In the genomic region with DNA sequence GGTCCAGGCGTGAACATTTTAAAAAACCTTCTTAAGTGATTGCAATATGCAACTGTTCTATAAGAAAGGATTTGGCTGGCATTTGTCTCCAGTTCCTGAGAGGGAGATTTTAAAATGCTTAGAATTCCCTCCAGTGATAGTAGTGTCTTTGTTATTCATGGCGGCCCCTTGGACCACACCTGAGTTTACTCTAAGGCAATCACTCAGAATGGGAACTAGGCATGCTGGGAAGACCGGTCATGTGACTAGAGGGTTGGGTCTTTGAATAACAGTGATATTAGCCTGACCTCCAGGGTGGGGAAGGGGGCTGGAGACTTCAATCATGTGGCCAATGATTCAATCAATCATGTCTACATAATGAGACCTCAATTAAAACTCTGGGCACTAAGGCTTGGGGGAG, we compare ENCODE assay signal across 16 cellular contexts. TPM values are rescaled to one million over a fixed set of nuclear protein-coding genes. Genes with fewer than 3 reads are reported as not detected.
A peak's percentile ranks its signal among the peaks of the same experiment; 100 is the strongest.
DNase-seq lines count a peak whose midpoint lies in the region; ATAC-seq and TF ChIP-seq lines count a peak whose summit lies in the region.
"Had no signal": no experiment of that assay in that cellular context is flagged by ENCODE, and none has a peak within 500 bp of the region (broad histone marks: within the 10 kb centered on the region; RNA-seq: fewer than 3 reads in every experiment).

No MANE protein-coding gene starts in this region.

- H4K8ac ChIP-seq in H9 (replicated peaks; ENCODE audit: insufficient read length, low read depth, low read length), result no peak overlapping the region

- no peak overlapping the region for H3K4me3 ChIP-seq in Karpas-422 (ENCODE audit: low read length)
- H3K4me3 ChIP-seq: BLaER1 treated with 17β-estradiol and CSF1 and Interleukin-3, amounts not matched to agents 10 nM and 100 nM; GM23248 had no signal

- H3K9ac ChIP-seq in H9 (ENCODE audit: extremely low read depth, insufficient read length, low read length) (no peak overlapping the region), Karpas-422 (ENCODE audit: low read length) (no peak overlapping the region)
- H3K9ac ChIP-seq: BLaER1 treated with 17β-estradiol and CSF1 and Interleukin-3, amounts not matched to agents 10 nM and 100 nM; GM23248 had no signal

- no peaks in the 10 kb centered on the region for H3K79me1 ChIP-seq in H9 (ENCODE audit: insufficient read depth, low read depth, low read length, poor library complexity, severe bottlenecking)

- WGBS in H9 (ENCODE audit: extremely low coverage, insufficient read length, low lambda C conversion rate), result no CpG with 5 or more reads among the region's 3 CpGs

- TF ChIP-seq CTCF in H9 (conservative IDR thresholded peaks at IDR 0.05), result no peak
- no peak for TF ChIP-seq CTCF in WTC11 (IDR thresholded peaks at IDR 0.05)

- peak overlapping the region; percentile 71 for H3K27ac ChIP-seq in H9 (ENCODE audit: insufficient read length, low read depth, low read length)
- H3K27ac ChIP-seq in Karpas-422 (ENCODE audit: low read length), result no peak overlapping the region
- H3K27ac ChIP-seq: BLaER1 treated with 17β-estradiol and CSF1 and Interleukin-3, amounts not matched to agents 10 nM and 100 nM; GM23248 had no signal

- H3K4me2 ChIP-seq in H9 (ENCODE audit: insufficient read depth, insufficient read length, low read length) (peak overlapping the region; percentile 7), Karpas-422 (ENCODE audit: low read depth, low read length, poor library complexity, severe bottlenecking) (no peak overlapping the region)
- H3K4me2 ChIP-seq: BLaER1 treated with 17β-estradiol and CSF1 and Interleukin-3, amounts not matched to agents 10 nM and 100 nM had no signal

- H3T11ph ChIP-seq in H9 (ENCODE audit: low read length), result no peak overlapping the region

- no peaks in the 10 kb centered on the region for H3K27me3 ChIP-seq in H9 (ENCODE audit: insufficient read depth, low read length)
- H3K27me3 ChIP-seq in Karpas-422 (ENCODE audit: low read length), result no peaks in the 10 kb centered on the region
- H3K27me3 ChIP-seq: BLaER1 treated with 17β-estradiol and CSF1 and Interleukin-3, amounts not matched to agents 10 nM and 100 nM had no signal

- peaks cover 27 to 29% of the 10 kb centered on the region in 2 experiments for H3K9me3 Mint-ChIP-seq in H9
- peaks cover 29% of the 10 kb centered on the region for H3K9me3 Mint-ChIP-seq in WTC11
- no peaks in the 10 kb centered on the region for H3K9me3 Mint-ChIP-seq in activated naive CD4-positive, alpha-beta T cell treated with anti-CD3 and anti-CD28 coated beads for 36 hours
- H3K9me3 Mint-ChIP-seq: CD8-positive, alpha-beta T cell had no signal

- no peaks in the 10 kb centered on the region for H4K20me1 ChIP-seq in H9 (ENCODE audit: control insufficient read depth, insufficient read depth, insufficient read length)
- no peaks in the 10 kb centered on the region for H4K20me1 ChIP-seq in Karpas-422 (ENCODE audit: insufficient read depth, low read depth, low read length)
- H4K20me1 ChIP-seq: BLaER1 treated with 17β-estradiol and CSF1 and Interleukin-3, amounts not matched to agents 10 nM and 100 nM had no signal

- peak overlapping the region; percentile 24 to 97 (median 43); a peak in 6 of 7 replicates for H3K27ac Mint-ChIP-seq in H9
- peak overlapping the region; percentile 47 for H3K27ac Mint-ChIP-seq in WTC11
- H3K27ac Mint-ChIP-seq in activated naive CD4-positive, alpha-beta T cell treated with anti-CD3 and anti-CD28 coated beads for 36 hours, result no peak overlapping the region
- H3K27ac Mint-ChIP-seq: B cell; CD8-positive, alpha-beta T cell had no signal

- H3K36me3 ChIP-seq in Karpas-422 (ENCODE audit: insufficient read depth, low read length), result no peaks in the 10 kb centered on the region
- H3K36me3 ChIP-seq: BLaER1 treated with 17β-estradiol and CSF1 and Interleukin-3, amounts not matched to agents 10 nM and 100 nM had no signal

- H3K36me3 Mint-ChIP-seq in H9 (ENCODE audit: insufficient read depth in 1 of 3, low read depth in 3 of 3) (peaks cover 3 to 26% (median 17%) of the 10 kb centered on the region in 3 experiments), WTC11 (peaks cover 25% of the 10 kb centered on the region)
- no peaks in the 10 kb centered on the region for H3K36me3 Mint-ChIP-seq in activated naive CD4-positive, alpha-beta T cell treated with anti-CD3 and anti-CD28 coated beads for 36 hours (ENCODE audit: low read depth)
- H3K36me3 Mint-ChIP-seq: CD8-positive, alpha-beta T cell had no signal

- H2AK5ac ChIP-seq in H9 (ENCODE audit: insufficient read length, low read length), result no peak overlapping the region

- H3K9me3 ChIP-seq in H9 (ENCODE audit: control insufficient read depth, low read depth, low read length) (no peaks in the 10 kb centered on the region), Karpas-422 (ENCODE audit: low read length) (no peaks in the 10 kb centered on the region)

- H3K4me1 Mint-ChIP-seq in H9, result peaks cover 17 to 33% of the 10 kb centered on the region in 2 experiments
- H3K4me1 Mint-ChIP-seq in WTC11, result peaks cover 33% of the 10 kb centered on the region
- no peaks in the 10 kb centered on the region for H3K4me1 Mint-ChIP-seq in activated naive CD4-positive, alpha-beta T cell treated with anti-CD3 and anti-CD28 coated beads for 36 hours (ENCODE audit: low read depth)
- H3K4me1 Mint-ChIP-seq: B cell had no signal

- H3K56ac ChIP-seq in H9 (ENCODE audit: insufficient read length, low read depth, low read length), result no peak overlapping the region

- H3K27me3 Mint-ChIP-seq in H9 (ENCODE audit: low read depth) (no peaks in the 10 kb centered on the region), WTC11 (ENCODE audit: low read depth) (no peaks in the 10 kb centered on the region)
- no peaks in the 10 kb centered on the region for H3K27me3 Mint-ChIP-seq in activated naive CD4-positive, alpha-beta T cell treated with anti-CD3 and anti-CD28 coated beads for 36 hours (ENCODE audit: low read depth)
- H3K27me3 Mint-ChIP-seq: B cell had no signal

- POLR2A ChIA-PET in WTC11 (lab: Charles Lee), result interaction anchor here (1.2 kb wide), 1 partner anchor 51 kb away, joined by 3 read pairs; no protein-coding TSS in a partner anchor

- H3K4me1 ChIP-seq in H9 (ENCODE audit: insufficient read depth, low read length) (peaks cover 12% of the 10 kb centered on the region), Karpas-422 (ENCODE audit: low read length) (no peaks in the 10 kb centered on the region)
- H3K4me1 ChIP-seq: BLaER1 treated with 17β-estradiol and CSF1 and Interleukin-3, amounts not matched to agents 10 nM and 100 nM had no signal

- ATAC-seq in WTC11 (peak; percentile 74), GM21529 (IDR thresholded peaks at IDR 0.05; ENCODE audit: unreplicated experiment) (no peak)
- ATAC-seq: CD8-positive, alpha-beta T cell had no signal

- no peak overlapping the region for H2BK120ac ChIP-seq in H9 (ENCODE audit: low read depth, low read length, poor library complexity, severe bottlenecking)

- H3K4me3 Mint-ChIP-seq in H9 (no peak overlapping the region), WTC11 (no peak overlapping the region)
- no peak overlapping the region for H3K4me3 Mint-ChIP-seq in activated naive CD4-positive, alpha-beta T cell treated with anti-CD3 and anti-CD28 coated beads for 36 hours
- H3K4me3 Mint-ChIP-seq: B cell; CD8-positive, alpha-beta T cell had no signal

- no peak overlapping the region for H3K4ac ChIP-seq in H9 (ENCODE audit: low read depth, low read length)

- no peak overlapping the region for H2BK5ac ChIP-seq in H9 (ENCODE audit: insufficient read length, low read length)

- H3K9me2 ChIP-seq in Karpas-422 (replicated peaks; ENCODE audit: insufficient read depth, low read length), result no peaks in the 10 kb centered on the region

- no peak overlapping the region for H2BK15ac ChIP-seq in H9 (ENCODE audit: low read depth, low read length)

- H4K91ac ChIP-seq in H9 (ENCODE audit: insufficient read length, low read depth, low read length), result no peak overlapping the region

- no peak overlapping the region for H4K5ac ChIP-seq in H9 (ENCODE audit: insufficient read length, low read depth, low read length)

- no peak overlapping the region for H2BK20ac ChIP-seq in H9 (ENCODE audit: low read depth, low read length, poor library complexity, severe bottlenecking)

- H2AFZ ChIP-seq in H9 (ENCODE audit: low read length) (no peak overlapping the region), Karpas-422 (ENCODE audit: low read length) (no peak overlapping the region)
- H2AFZ ChIP-seq: GM23248 had no signal

- intact Hi-C loops in activated naive CD4-positive, alpha-beta T cell treated with anti-CD3 and anti-CD28 coated beads for 36 hours (cut with micrococcal nuclease), result no loop called here

- no peaks in the 10 kb centered on the region for H3K23me2 ChIP-seq in H9 (ENCODE audit: insufficient read length, low read depth, low read length, poor library complexity, severe bottlenecking)

- H3K79me2 ChIP-seq in H9 (ENCODE audit: insufficient read depth, low read length) (no peaks in the 10 kb centered on the region), Karpas-422 (ENCODE audit: low read length) (no peaks in the 10 kb centered on the region)

- no peak overlapping the region for H3K23ac ChIP-seq in H9 (ENCODE audit: insufficient read length, low read depth, low read length)

- CTCF ChIA-PET in WTC11 (lab: Charles Lee), result no interaction called here
- CTCF ChIA-PET in activated naive CD4-positive, alpha-beta T cell treated with anti-CD3 and anti-CD28 coated beads for 36 hours (lab: Charles Lee), result no interaction called here

- H3K14ac ChIP-seq in H9 (ENCODE audit: insufficient read depth, low read length), result no peak overlapping the region

- H2BK12ac ChIP-seq in H9 (ENCODE audit: insufficient read length, low read depth, low read length), result no peak overlapping the region

- peak; percentile 38 for DNase-seq in H9
- no peak for DNase-seq in WTC11 (ENCODE audit: low spot score)
- peak; percentile 45 for DNase-seq in iPS DF 19.7 (ENCODE audit: low read depth, low spot score)
- no peak for DNase-seq in Karpas-422
- DNase-seq in activated naive CD4-positive, alpha-beta T cell treated with anti-CD3 and anti-CD28 coated beads for 36 hours, result no peak
- DNase-seq: Calu3; CD8-positive, alpha-beta T cell; DMS 273 treated with DMSO at 0.1 percent for 48 hours; DMS53; DND-41; EL; GM23248; H7 had no signal

- no peak overlapping the region for H3K18ac ChIP-seq in H9 (ENCODE audit: insufficient read length, low read depth, low read length)

TF ChIP-seq in WTC11, 78 proteins besides CTCF, POLR2A, EP300 and RAD21 (continues in another document):
- TF ChIP-seq NFATC4 (CRISPR knock-in tag; IDR thresholded peaks at IDR 0.05) (no peak), PRRX2 (CRISPR knock-in tag; IDR thresholded peaks at IDR 0.05) (no peak), EMX1 (CRISPR knock-in tag; IDR thresholded peaks at IDR 0.05) (no peak)

RNA-seq across cellular contexts. Expression of a gene that starts 50.7 kb away (rescaled TPM):
- 79.7 and 82.3 TPM in 2 replicates for total RNA-seq in H9 (2021)
- 125 to 127 TPM (median 125 TPM) in 3 replicates for total RNA-seq in WTC11 (2021)
- total RNA-seq in Karpas-422 (2014; rRNA removed; shearing (Covaris generic); ENCODE audit: low replicate concordance), result 9.2 and 10.7 TPM in 2 replicates
- 10 to 100 TPM; 35.3 to 39.9 TPM for total RNA-seq in activated naive CD4-positive, alpha-beta T cell treated with anti-CD3 and anti-CD28 coated beads for 36 hours

Comparison
In these comparisons a context has a peak if more than half of its experiments do, and no peak if none do; other contexts are left out.
1. DNase-seq: peak in H9 (single experiment) and iPS DF 19.7 (single experiment); none in WTC11 (single experiment), Karpas-422 (single experiment) and activated naive CD4-positive, alpha-beta T cell treated with anti-CD3 and anti-CD28 coated beads for 36 hours (single experiment).